ENCODE assay signal across 13 cellular contexts in genomic region chr12:89752331-89752730, GRCh38. TPM values are rescaled to one million over a fixed set of nuclear protein-coding genes. Genes with fewer than 3 reads are reported as not detected.
DNase-seq lines count a peak whose midpoint lies in the region; ATAC-seq, FAIRE-seq and TF ChIP-seq lines count a peak whose summit lies in the region.
"Had no signal": no experiment of that assay in that cellular context is flagged by ENCODE, and none has a peak within 500 bp of the region (broad histone marks: within the 10 kb centered on the region; RNA-seq: fewer than 3 reads in every experiment).

No MANE protein-coding gene starts in this region.

- no peak for TF ChIP-seq RAD21 in GM12878 (IDR thresholded peaks at IDR 0.05; ENCODE audit: insufficient read depth, low read depth, low read length)

- TF ChIP-seq POLR2A in GM12878 (IDR thresholded peaks at IDR 0.05; ENCODE audit: low read depth, low read length) = no peak
- no peak for TF ChIP-seq POLR2A in uterus (IDR thresholded peaks at IDR 0.05)

- no TSS peak for BruUV-seq in GM12878 (replicated peaks; lab: Mats Ljungman, UMichigan)

- H3K4me2 ChIP-seq in GM12878 (ENCODE audit: control insufficient read depth, insufficient read depth) = peak overlapping the region; percentile 25; the same call in 1 of the 2 replicates

- no peak for TF ChIP-seq CTCF in GM12878 (IDR thresholded peaks at IDR 0.05 in 2 of 3, conservative IDR thresholded peaks at IDR 0.05 in 1 of 3; ENCODE audit: control insufficient read depth in 2 of 3, extremely low read depth in 1 of 3, insufficient read depth in 1 of 3, low read depth in 3 of 3, low read length in 3 of 3)
- TF ChIP-seq CTCF in uterus (IDR thresholded peaks at IDR 0.05) = no peak

- intact Hi-C loops in GM12878 (cut with micrococcal nuclease; ENCODE audit: unreplicated experiment) (no loop called here), uterus (cut with DNase I; ENCODE audit: low total_unique reads) (no loop called here)

- H3K4me3 ChIP-seq in GM12878 (no peak overlapping the region), uterus (no peak overlapping the region)
- H3K4me3 ChIP-seq: coronary artery had no signal

- peak; percentile 28 for DNase-seq in EH (ENCODE audit: low read depth)
- DNase-seq in GM12878 (ENCODE audit: low read depth, low spot score) = no peak
- no peak for DNase-seq in HCEC 1CT
- no peak for DNase-seq in uterus
- DNase-seq in DMS153 treated with DMSO at 0.1 percent for 48 hours (lab: John Stamatoyannopoulos, UW; ENCODE audit: unreplicated experiment) = no peak
- DNase-seq in NOMO-1 (lab: John Stamatoyannopoulos, UW; ENCODE audit: unreplicated experiment in 2 of 2) = no peak
- DNase-seq: MM.1S, NCI-H446 treated with DMSO at 0.1 percent for 48 hours had no signal

- TF ChIP-seq EP300 in GM12878 (IDR thresholded peaks at IDR 0.05; ENCODE audit: borderline replicate concordance in 1 of 2, control insufficient read depth in 1 of 2, low read depth in 2 of 2, low read length in 2 of 2) = no peak

- FAIRE-seq in GM12878 (lab: Jason Lieb, UNC) = no peak
- FAIRE-seq: islet of Langerhans, urothelium cell line had no signal

- no peaks in the 10 kb centered on the region for H4K20me1 ChIP-seq in GM12878 (ENCODE audit: control insufficient read depth, insufficient read depth)

- H3K27ac ChIP-seq in GM12878 (ENCODE audit: control insufficient read depth, insufficient read depth) (no peak overlapping the region), uterus (no peak overlapping the region)
- H3K27ac ChIP-seq: coronary artery had no signal

- no peaks in the 10 kb centered on the region for H3K79me2 ChIP-seq in GM12878 (ENCODE audit: control insufficient read depth, insufficient read depth, low read length)

- ATAC-seq in GM19397 (IDR thresholded peaks at IDR 0.05; ENCODE audit: unreplicated experiment) (peak; percentile 55), HG02981 (IDR thresholded peaks at IDR 0.05; ENCODE audit: unreplicated experiment) (peak; percentile 36), GM12878 (no peak)

- RAD21 ChIA-PET in GM12878 (lab: Charles Lee; ENCODE audit: unreplicated experiment) = no interaction called here

- no peaks in the 10 kb centered on the region; the same call in 2 of the 3 replicates for H3K9me3 ChIP-seq in GM12878 (replicated peaks; ENCODE audit: control insufficient read depth, insufficient read depth, low read length)
- H3K9me3 ChIP-seq in uterus = no peaks in the 10 kb centered on the region

- H2AFZ ChIP-seq in GM12878 (ENCODE audit: control insufficient read depth, low read depth, low read length) = peak overlapping the region; percentile 59

- H3K4me1 ChIP-seq in GM12878 (ENCODE audit: control insufficient read depth, insufficient read depth, low read length) = peaks cover 22% of the 10 kb centered on the region
- H3K4me1 ChIP-seq in uterus = no peaks in the 10 kb centered on the region

- H3K36me3 ChIP-seq in GM12878 (ENCODE audit: control insufficient read depth in 2 of 2, insufficient read depth in 2 of 2, low read length in 1 of 2) = no peaks in the 10 kb centered on the region
- no peaks in the 10 kb centered on the region for H3K36me3 ChIP-seq in uterus

- WGBS in GM12878 (ENCODE audit: insufficient coverage, insufficient replicate concordance, low lambda C conversion rate, missing lambda C conversion rate) = 100% methylated on average over 1 of the region's 1 CpG

- CTCF ChIA-PET in GM12878 (lab: Yijun Ruan, JAX) = interaction anchor here (1.1 kb wide), 1 partner anchor 11 kb away, joined by 3 read pairs; no protein-coding TSS in a partner anchor

- H3K27me3 ChIP-seq in GM12878 (replicated peaks in 1 of 2; ENCODE audit: control insufficient read depth in 2 of 2, insufficient read depth in 2 of 2, low read length in 1 of 2) (no peaks in the 10 kb centered on the region), uterus (no peaks in the 10 kb centered on the region)

- in situ Hi-C loops in GM12878 (cut with MboI) = loop anchor here (5.0 kb wide), 1 partner anchor 35 kb away; no protein-coding TSS in a partner anchor

- POLR2A ChIA-PET in GM12878 (lab: Charles Lee) = no interaction called here

- no peak overlapping the region for H3K9ac ChIP-seq in GM12878 (ENCODE audit: control insufficient read depth, insufficient read depth, low read length)

- SMC1A ChIA-PET in GM12878 (lab: Charles Lee; ENCODE audit: uncharacterized antibody, unreplicated experiment) = interaction anchor here (0.8 to 1.9 kb wide), 7 partner anchors 14 to 208 kb away, joined by 3 to 7 read pairs (median 3); no protein-coding TSS in a partner anchor

TF ChIP-seq in GM12878, 131 proteins besides CTCF, POLR2A, EP300 and RAD21:
- no peak for TF ChIP-seq RAD51 (IDR thresholded peaks at IDR 0.05)
- TF ChIP-seq, protein P1, sequence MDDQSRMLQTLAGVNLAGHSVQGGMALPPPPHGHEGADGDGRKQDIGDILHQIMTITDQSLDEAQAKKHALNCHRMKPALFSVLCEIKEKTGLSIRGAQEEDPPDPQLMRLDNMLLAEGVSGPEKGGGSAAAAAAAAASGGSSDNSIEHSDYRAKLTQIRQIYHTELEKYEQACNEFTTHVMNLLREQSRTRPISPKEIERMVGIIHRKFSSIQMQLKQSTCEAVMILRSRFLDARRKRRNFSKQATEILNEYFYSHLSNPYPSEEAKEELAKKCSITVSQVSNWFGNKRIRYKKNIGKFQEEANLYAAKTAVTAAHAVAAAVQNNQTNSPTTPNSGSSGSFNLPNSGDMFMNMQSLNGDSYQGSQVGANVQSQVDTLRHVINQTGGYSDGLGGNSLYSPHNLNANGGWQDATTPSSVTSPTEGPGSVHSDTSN (IDR thresholded peaks at IDR 0.05; ENCODE audit: insufficient replicate concordance, low read depth, low read length) = peak; percentile 14
- TF ChIP-seq PKNOX1 (IDR thresholded peaks at IDR 0.05) = peak; percentile 70
- TF ChIP-seq RUNX3 (IDR thresholded peaks at IDR 0.05; ENCODE audit: low read length) = peak; percentile 68
TF ChIP-seq in GM12878: peak in this region for 3.

RNA-seq across cellular contexts. Expression of gene ATP2B1, which starts 43.7 kb away (rescaled TPM):
- 216 and 232 TPM in 2 replicates for total RNA-seq in GM12878 (2013; cell fraction: nucleolus; rRNA removed)
- 46.0 and 56.0 TPM in 2 replicates for total RNA-seq in GM12878 (2014; rRNA removed)
- total RNA-seq in GM12878 (2014; rRNA removed; fragmentation: Illumina TruSeq; extraction: Trizol) = 67.8 TPM in 2 replicates
- 51.1 and 54.9 TPM in 2 replicates for total RNA-seq in GM12878 (2021)
- polyA plus RNA-seq in GM12878 (2011; ENCODE audit: low read depth) = 9.9 TPM
- polyA plus RNA-seq in GM12878 (2011; rRNA removed) = 27.1 and 39.4 TPM in 2 replicates
- polyA plus RNA-seq in GM12878 (2011; cell fraction: cytosol; rRNA removed) = 11.5 and 16.7 TPM in 2 replicates
- 37.7 and 38.4 TPM in 2 replicates for polyA plus RNA-seq in GM12878 (2011; cell fraction: nucleus; rRNA removed)
- 20.4 and 23.0 TPM in 2 replicates for polyA plus RNA-seq in GM12878 (2012)
- polyA plus RNA-seq in GM12878 (2014; fragmentation: Illumina TruSeq; extraction: Trizol) = 51.0 and 74.4 TPM in 2 replicates
- polyA plus RNA-seq in GM12878 (2014; fragmentation: Nextera tagmentation; extraction: Ambion mirVana) = 10 to 100 TPM; 15.9 to 18.6 TPM
- polyA plus RNA-seq in GM12878 (2014; rRNA removed) = 22.9 and 29.1 TPM in 2 replicates
- 10 to 100 TPM; 53.0 to 62.2 TPM for polyA plus RNA-seq in GM12878 (2016; fragmentation: Nextera tagmentation; extraction: Ambion mirVana)
- 30.6 and 40.5 TPM in 2 replicates for polyA minus RNA-seq in GM12878 (2011; rRNA and poly(A)+ RNA removed)
- 14.3 and 17.3 TPM in 2 replicates for polyA minus RNA-seq in GM12878 (2011; cell fraction: cytosol; rRNA and poly(A)+ RNA removed)
- 48.6 and 86.0 TPM in 2 replicates for polyA minus RNA-seq in GM12878 (2011; cell fraction: nucleus; rRNA and poly(A)+ RNA removed)
- 100 to 1,000 TPM in 1 of 4 donors, 10 to 100 TPM in 3; 16.7 to 172 (median 48.6) TPM for total RNA-seq in uterus
